1 cellular context compared by ENCODE assay signal in the genomic region with DNA sequence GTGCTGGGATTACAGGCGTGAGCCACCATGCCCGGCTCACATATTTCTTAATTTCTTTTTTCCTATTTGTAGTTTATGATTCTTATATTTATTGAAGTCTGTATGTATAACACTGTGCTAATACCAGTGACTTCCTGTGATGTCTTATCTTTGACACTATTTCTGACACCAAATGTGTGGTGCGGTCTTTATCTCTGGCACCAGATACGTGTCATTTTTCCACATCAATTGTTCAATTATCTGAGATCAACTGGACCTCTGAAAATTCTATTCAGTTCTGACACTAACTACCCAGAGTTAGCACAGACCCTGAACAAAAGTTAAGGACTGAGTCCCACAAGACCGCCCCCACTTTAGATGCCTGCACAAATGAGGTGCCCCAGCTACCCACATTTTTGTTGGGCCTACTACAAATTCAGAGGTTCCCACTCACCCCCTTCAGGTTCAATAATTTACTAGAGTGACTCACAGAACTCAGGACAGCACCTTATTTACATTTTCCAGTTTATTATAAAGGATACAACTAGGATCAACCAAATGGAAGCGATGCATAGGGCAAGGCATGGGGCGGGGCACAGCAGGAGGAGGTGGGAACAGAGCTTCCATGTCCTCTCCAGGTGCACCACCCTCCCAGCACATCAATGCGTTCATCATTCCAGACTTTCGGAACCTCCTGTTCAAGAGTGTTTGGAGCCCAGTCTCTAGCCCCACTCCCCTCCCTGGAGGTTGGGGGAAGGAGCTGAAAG.
TF ChIP-seq lines count a peak whose summit lies in the region.

No MANE protein-coding gene starts in this region.

TF ChIP-seq in HepG2, 621 proteins besides CTCF, POLR2A, EP300 and RAD21:
- no peak for TF ChIP-seq IRF2 (CRISPR knock-in tag; IDR thresholded peaks at IDR 0.05)
- no peak for TF ChIP-seq NFYC (CRISPR knock-in tag; IDR thresholded peaks at IDR 0.05)
- TF ChIP-seq ZNF350 (CRISPR knock-in tag; IDR thresholded peaks at IDR 0.05; ENCODE audit: borderline replicate concordance, low read depth) = no peak
- no peak for TF ChIP-seq ZNF138 (CRISPR knock-in tag; IDR thresholded peaks at IDR 0.05; ENCODE audit: low read depth)
- TF ChIP-seq, protein P1, sequence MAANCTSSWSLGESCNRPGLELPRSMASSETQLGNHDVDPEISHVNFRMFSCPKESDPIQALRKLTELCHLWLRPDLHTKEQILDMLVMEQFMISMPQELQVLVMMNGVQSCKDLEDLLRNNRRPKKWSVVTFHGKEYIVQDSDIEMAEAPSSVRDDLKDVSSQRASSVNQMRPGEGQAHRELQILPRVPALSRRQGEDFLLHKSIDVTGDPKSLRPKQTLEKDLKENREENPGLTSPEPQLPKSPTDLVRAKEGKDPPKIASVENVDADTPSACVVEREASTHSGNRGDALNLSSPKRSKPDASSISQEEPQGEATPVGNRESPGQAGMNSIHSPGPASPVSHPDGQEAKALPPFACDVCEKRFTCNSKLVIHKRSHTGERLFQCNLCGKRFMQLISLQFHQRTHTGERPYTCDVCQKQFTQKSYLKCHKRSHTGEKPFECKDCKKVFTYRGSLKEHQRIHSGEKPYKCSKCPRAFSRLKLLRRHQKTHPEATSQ (CRISPR knock-in tag; IDR thresholded peaks at IDR 0.05; ENCODE audit: borderline replicate concordance) = no peak
- no peak for TF ChIP-seq HDAC2 (CRISPR knock-in tag; IDR thresholded peaks at IDR 0.05)
- TF ChIP-seq FOXA1 (IDR thresholded peaks at IDR 0.05) = no peak
- TF ChIP-seq FOXA1 (CRISPR knock-in tag; IDR thresholded peaks at IDR 0.05) = no peak
- no peak for TF ChIP-seq MTA1 (CRISPR knock-in tag; IDR thresholded peaks at IDR 0.05; ENCODE audit: borderline replicate concordance)
- TF ChIP-seq ZNF772 (CRISPR knock-in tag; IDR thresholded peaks at IDR 0.05) = no peak
- TF ChIP-seq, protein P2, sequence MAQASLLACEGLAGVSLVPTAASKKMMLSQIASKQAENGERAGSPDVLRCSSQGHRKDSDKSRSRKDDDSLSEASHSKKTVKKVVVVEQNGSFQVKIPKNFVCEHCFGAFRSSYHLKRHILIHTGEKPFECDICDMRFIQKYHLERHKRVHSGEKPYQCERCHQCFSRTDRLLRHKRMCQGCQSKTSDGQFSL (CRISPR knock-in tag; IDR thresholded peaks at IDR 0.05) = no peak
- TF ChIP-seq, protein P3, sequence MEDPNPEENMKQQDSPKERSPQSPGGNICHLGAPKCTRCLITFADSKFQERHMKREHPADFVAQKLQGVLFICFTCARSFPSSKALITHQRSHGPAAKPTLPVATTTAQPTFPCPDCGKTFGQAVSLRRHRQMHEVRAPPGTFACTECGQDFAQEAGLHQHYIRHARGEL (CRISPR knock-in tag; IDR thresholded peaks at IDR 0.05) = no peak
- TF ChIP-seq ZNF724P (CRISPR knock-in tag; IDR thresholded peaks at IDR 0.05; ENCODE audit: borderline replicate concordance) = no peak
